ENCODE assay signal across 1 cellular context in the genomic region with DNA sequence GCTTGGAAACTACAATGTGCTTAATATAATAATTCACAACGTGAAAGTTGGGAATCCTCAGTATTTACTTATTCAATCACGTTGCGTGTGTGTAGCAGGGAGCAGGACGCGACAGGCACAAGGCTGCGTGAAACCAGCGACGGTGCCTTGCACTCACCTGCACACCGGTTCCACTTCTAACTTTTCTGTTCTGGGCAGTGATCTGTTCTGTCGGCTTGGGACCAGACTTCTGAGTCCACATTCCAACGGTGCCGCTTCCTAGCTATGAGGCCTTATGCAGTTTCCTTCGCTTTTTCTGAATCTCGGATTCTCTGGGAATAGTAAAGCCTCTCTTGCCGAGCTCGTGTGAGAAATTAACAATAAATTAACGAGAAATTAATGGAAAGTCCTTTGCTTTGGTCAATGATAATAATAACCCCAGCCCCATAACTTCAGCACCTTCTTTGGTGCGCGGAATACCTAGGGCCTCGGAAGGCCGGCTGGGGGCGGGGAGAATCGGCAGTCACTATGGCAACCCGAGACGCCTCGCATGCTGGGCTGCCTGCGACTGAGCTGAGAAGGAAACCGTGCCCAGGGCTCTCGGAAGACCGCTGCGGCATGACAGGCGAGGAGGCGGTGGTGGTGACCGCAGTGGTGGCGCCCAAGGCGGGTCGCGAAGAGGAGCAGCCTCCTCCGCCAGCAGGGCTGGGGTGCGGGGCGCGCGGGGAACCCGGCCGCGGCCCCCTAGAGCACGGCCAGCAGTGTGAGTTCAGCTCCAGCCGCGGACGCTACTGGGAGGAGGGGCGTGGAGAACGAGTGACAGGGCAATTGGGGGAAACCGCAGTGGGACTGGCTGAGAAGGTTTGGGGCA.
A peak's percentile ranks its signal among the peaks of the same experiment; 100 is the strongest.
TF ChIP-seq lines count a peak whose summit lies in the region.

A gene with protein sequence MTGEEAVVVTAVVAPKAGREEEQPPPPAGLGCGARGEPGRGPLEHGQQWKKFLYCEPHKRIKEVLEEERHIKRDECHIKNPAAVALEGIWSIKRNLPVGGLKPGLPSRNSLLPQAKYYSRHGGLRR (plus strand): TSS at position 530 of the 850 bp plus-strand sequence. CDS start 68 bp downstream, at position 598.

TF ChIP-seq in HepG2, 621 proteins besides CTCF, POLR2A, EP300 and RAD21 (continued from another document and continues in another):
- TF ChIP-seq FOXA3 (CRISPR knock-in tag; IDR thresholded peaks at IDR 0.05) (no peak), ZNF644 (CRISPR knock-in tag; IDR thresholded peaks at IDR 0.05; ENCODE audit: low read depth) (no peak), RXRB (CRISPR knock-in tag; IDR thresholded peaks at IDR 0.05; ENCODE audit: borderline replicate concordance) (no peak), ZIK1 (CRISPR knock-in tag; IDR thresholded peaks at IDR 0.05; ENCODE audit: borderline replicate concordance, low read depth) (no peak), ZNF432 (CRISPR knock-in tag; IDR thresholded peaks at IDR 0.05; ENCODE audit: borderline replicate concordance) (no peak), TAF1 (CRISPR knock-in tag; IDR thresholded peaks at IDR 0.05) (no peak), ARNTL (CRISPR knock-in tag; IDR thresholded peaks at IDR 0.05) (0 out of 2 replicates have a peak, but pooled peaks have one; percentile 32), NFIB (CRISPR knock-in tag; IDR thresholded peaks at IDR 0.05; ENCODE audit: borderline replicate concordance) (no peak), KAT7 (CRISPR knock-in tag; IDR thresholded peaks at IDR 0.05; ENCODE audit: borderline replicate concordance) (no peak), FOXC1 (CRISPR knock-in tag; IDR thresholded peaks at IDR 0.05; ENCODE audit: borderline replicate concordance) (no peak), SPEN (CRISPR knock-in tag; IDR thresholded peaks at IDR 0.05; ENCODE audit: low read depth) (no peak), BHLHE40 (IDR thresholded peaks at IDR 0.05; ENCODE audit: low read length) (no peak), ZNF878 (CRISPR knock-in tag; IDR thresholded peaks at IDR 0.05) (no peak), ZNF777 (CRISPR knock-in tag; IDR thresholded peaks at IDR 0.05) (0 out of 2 replicates have a peak, but pooled peaks have one; percentile 23), RFX3 (CRISPR knock-in tag; IDR thresholded peaks at IDR 0.05) (peak; percentile 94), HMGA1 (CRISPR knock-in tag; conservative IDR thresholded peaks at IDR 0.05) (no peak), ZNF138 (CRISPR knock-in tag; IDR thresholded peaks at IDR 0.05; ENCODE audit: low read depth) (no peak), NCOA5 (CRISPR knock-in tag; IDR thresholded peaks at IDR 0.05) (no peak), MAFG (CRISPR knock-in tag; IDR thresholded peaks at IDR 0.05) (no peak), ZFY (CRISPR knock-in tag; IDR thresholded peaks at IDR 0.05) (peak; percentile 49; the same call in 1 of the 2 replicates), ZFP90 (CRISPR knock-in tag; IDR thresholded peaks at IDR 0.05; ENCODE audit: borderline replicate concordance) (no peak), ZNF367 (CRISPR knock-in tag; IDR thresholded peaks at IDR 0.05; ENCODE audit: borderline replicate concordance) (no peak), HCFC1 (IDR thresholded peaks at IDR 0.05; ENCODE audit: low read depth, low read length) (no peak), SAP130 (CRISPR knock-in tag; IDR thresholded peaks at IDR 0.05; ENCODE audit: low read depth) (peak; percentile 88), GLI4 (CRISPR knock-in tag; IDR thresholded peaks at IDR 0.05; ENCODE audit: borderline replicate concordance) (no peak), ETV6 (CRISPR knock-in tag; conservative IDR thresholded peaks at IDR 0.05) (no peak), ZNF577 (CRISPR knock-in tag; IDR thresholded peaks at IDR 0.05; ENCODE audit: borderline replicate concordance, low read depth) (no peak), ZSCAN22 (CRISPR knock-in tag; IDR thresholded peaks at IDR 0.05) (no peak), FOXM1 (CRISPR knock-in tag; IDR thresholded peaks at IDR 0.05) (no peak), HDAC1 (CRISPR knock-in tag; IDR thresholded peaks at IDR 0.05) (peak; percentile 90), LCORL (IDR thresholded peaks at IDR 0.05) (no peak), LCORL (CRISPR knock-in tag; IDR thresholded peaks at IDR 0.05) (no peak), BRCA1 (CRISPR knock-in tag; IDR thresholded peaks at IDR 0.05) (no peak), CENPT (CRISPR knock-in tag; IDR thresholded peaks at IDR 0.05; ENCODE audit: low read depth) (no peak), RFX1 (IDR thresholded peaks at IDR 0.05) (peak; percentile 78)
- TF ChIP-seq, protein P1, sequence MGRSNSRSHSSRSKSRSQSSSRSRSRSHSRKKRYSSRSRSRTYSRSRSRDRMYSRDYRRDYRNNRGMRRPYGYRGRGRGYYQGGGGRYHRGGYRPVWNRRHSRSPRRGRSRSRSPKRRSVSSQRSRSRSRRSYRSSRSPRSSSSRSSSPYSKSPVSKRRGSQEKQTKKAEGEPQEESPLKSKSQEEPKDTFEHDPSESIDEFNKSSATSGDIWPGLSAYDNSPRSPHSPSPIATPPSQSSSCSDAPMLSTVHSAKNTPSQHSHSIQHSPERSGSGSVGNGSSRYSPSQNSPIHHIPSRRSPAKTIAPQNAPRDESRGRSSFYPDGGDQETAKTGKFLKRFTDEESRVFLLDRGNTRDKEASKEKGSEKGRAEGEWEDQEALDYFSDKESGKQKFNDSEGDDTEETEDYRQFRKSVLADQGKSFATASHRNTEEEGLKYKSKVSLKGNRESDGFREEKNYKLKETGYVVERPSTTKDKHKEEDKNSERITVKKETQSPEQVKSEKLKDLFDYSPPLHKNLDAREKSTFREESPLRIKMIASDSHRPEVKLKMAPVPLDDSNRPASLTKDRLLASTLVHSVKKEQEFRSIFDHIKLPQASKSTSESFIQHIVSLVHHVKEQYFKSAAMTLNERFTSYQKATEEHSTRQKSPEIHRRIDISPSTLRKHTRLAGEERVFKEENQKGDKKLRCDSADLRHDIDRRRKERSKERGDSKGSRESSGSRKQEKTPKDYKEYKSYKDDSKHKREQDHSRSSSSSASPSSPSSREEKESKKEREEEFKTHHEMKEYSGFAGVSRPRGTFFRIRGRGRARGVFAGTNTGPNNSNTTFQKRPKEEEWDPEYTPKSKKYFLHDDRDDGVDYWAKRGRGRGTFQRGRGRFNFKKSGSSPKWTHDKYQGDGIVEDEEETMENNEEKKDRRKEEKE (IDR thresholded peaks at IDR 0.05) = no peak
- TF ChIP-seq, protein P2, sequence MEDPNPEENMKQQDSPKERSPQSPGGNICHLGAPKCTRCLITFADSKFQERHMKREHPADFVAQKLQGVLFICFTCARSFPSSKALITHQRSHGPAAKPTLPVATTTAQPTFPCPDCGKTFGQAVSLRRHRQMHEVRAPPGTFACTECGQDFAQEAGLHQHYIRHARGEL (CRISPR knock-in tag; IDR thresholded peaks at IDR 0.05) = no peak
- TF ChIP-seq, protein P3, sequence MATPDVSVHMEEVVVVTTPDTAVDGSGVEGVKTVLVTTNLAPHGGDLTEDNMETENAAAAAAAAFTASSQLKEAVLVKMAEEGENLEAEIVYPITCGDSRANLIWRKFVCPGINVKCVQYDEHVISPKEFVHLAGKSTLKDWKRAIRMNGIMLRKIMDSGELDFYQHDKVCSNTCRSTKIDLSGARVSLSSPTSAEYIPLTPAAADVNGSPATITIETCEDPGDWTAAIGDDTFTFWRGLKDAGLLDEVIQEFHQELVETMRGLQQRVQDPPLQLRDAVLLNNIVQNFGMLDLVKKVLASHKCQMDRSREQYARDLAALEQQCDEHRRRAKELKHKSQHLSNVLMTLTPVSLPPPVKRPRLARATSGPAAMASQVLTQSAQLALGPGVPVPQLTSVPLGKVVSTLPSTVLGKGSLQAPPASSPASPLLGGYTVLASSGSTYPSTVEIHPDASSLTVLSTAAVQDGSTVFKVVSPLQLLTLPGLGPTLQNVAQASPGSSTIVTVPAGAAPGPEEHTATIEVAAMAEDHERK (CRISPR knock-in tag; IDR thresholded peaks at IDR 0.05; ENCODE audit: low read depth) = no peak
- TF ChIP-seq, protein P4, sequence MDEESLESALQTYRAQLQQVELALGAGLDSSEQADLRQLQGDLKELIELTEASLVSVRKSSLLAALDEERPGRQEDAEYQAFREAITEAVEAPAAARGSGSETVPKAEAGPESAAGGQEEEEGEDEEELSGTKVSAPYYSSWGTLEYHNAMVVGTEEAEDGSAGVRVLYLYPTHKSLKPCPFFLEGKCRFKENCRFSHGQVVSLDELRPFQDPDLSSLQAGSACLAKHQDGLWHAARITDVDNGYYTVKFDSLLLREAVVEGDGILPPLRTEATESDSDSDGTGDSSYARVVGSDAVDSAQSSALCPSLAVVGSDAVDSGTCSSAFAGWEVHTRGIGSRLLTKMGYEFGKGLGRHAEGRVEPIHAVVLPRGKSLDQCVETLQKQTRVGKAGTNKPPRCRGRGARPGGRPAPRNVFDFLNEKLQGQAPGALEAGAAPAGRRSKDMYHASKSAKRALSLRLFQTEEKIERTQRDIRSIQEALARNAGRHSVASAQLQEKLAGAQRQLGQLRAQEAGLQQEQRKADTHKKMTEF (CRISPR knock-in tag; IDR thresholded peaks at IDR 0.05) = no peak
- TF ChIP-seq, protein P5, sequence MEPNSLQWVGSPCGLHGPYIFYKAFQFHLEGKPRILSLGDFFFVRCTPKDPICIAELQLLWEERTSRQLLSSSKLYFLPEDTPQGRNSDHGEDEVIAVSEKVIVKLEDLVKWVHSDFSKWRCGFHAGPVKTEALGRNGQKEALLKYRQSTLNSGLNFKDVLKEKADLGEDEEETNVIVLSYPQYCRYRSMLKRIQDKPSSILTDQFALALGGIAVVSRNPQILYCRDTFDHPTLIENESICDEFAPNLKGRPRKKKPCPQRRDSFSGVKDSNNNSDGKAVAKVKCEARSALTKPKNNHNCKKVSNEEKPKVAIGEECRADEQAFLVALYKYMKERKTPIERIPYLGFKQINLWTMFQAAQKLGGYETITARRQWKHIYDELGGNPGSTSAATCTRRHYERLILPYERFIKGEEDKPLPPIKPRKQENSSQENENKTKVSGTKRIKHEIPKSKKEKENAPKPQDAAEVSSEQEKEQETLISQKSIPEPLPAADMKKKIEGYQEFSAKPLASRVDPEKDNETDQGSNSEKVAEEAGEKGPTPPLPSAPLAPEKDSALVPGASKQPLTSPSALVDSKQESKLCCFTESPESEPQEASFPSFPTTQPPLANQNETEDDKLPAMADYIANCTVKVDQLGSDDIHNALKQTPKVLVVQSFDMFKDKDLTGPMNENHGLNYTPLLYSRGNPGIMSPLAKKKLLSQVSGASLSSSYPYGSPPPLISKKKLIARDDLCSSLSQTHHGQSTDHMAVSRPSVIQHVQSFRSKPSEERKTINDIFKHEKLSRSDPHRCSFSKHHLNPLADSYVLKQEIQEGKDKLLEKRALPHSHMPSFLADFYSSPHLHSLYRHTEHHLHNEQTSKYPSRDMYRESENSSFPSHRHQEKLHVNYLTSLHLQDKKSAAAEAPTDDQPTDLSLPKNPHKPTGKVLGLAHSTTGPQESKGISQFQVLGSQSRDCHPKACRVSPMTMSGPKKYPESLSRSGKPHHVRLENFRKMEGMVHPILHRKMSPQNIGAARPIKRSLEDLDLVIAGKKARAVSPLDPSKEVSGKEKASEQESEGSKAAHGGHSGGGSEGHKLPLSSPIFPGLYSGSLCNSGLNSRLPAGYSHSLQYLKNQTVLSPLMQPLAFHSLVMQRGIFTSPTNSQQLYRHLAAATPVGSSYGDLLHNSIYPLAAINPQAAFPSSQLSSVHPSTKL (CRISPR knock-in tag; IDR thresholded peaks at IDR 0.05) = peak; percentile 24; the same call in 1 of the 2 replicates
- TF ChIP-seq, protein P6, sequence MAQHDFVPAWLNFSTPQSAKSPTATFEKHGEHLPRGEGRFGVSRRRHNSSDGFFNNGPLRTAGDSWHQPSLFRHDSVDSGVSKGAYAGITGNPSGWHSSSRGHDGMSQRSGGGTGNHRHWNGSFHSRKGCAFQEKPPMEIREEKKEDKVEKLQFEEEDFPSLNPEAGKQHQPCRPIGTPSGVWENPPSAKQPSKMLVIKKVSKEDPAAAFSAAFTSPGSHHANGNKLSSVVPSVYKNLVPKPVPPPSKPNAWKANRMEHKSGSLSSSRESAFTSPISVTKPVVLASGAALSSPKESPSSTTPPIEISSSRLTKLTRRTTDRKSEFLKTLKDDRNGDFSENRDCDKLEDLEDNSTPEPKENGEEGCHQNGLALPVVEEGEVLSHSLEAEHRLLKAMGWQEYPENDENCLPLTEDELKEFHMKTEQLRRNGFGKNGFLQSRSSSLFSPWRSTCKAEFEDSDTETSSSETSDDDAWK (CRISPR knock-in tag; IDR thresholded peaks at IDR 0.05) = no peak
- TF ChIP-seq, protein P7, sequence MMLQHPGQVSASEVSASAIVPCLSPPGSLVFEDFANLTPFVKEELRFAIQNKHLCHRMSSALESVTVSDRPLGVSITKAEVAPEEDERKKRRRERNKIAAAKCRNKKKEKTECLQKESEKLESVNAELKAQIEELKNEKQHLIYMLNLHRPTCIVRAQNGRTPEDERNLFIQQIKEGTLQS (CRISPR knock-in tag; IDR thresholded peaks at IDR 0.05) = no peak
- TF ChIP-seq, protein P8, sequence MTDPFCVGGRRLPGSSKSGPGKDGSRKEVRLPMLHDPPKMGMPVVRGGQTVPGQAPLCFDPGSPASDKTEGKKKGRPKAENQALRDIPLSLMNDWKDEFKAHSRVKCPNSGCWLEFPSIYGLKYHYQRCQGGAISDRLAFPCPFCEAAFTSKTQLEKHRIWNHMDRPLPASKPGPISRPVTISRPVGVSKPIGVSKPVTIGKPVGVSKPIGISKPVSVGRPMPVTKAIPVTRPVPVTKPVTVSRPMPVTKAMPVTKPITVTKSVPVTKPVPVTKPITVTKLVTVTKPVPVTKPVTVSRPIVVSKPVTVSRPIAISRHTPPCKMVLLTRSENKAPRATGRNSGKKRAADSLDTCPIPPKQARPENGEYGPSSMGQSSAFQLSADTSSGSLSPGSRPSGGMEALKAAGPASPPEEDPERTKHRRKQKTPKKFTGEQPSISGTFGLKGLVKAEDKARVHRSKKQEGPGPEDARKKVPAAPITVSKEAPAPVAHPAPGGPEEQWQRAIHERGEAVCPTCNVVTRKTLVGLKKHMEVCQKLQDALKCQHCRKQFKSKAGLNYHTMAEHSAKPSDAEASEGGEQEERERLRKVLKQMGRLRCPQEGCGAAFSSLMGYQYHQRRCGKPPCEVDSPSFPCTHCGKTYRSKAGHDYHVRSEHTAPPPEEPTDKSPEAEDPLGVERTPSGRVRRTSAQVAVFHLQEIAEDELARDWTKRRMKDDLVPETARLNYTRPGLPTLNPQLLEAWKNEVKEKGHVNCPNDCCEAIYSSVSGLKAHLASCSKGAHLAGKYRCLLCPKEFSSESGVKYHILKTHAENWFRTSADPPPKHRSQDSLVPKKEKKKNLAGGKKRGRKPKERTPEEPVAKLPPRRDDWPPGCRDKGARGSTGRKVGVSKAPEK (CRISPR knock-in tag; IDR thresholded peaks at IDR 0.05; ENCODE audit: borderline replicate concordance) = 0 out of 2 replicates have a peak, but pooled peaks have one; percentile 22
- TF ChIP-seq, protein P9, sequence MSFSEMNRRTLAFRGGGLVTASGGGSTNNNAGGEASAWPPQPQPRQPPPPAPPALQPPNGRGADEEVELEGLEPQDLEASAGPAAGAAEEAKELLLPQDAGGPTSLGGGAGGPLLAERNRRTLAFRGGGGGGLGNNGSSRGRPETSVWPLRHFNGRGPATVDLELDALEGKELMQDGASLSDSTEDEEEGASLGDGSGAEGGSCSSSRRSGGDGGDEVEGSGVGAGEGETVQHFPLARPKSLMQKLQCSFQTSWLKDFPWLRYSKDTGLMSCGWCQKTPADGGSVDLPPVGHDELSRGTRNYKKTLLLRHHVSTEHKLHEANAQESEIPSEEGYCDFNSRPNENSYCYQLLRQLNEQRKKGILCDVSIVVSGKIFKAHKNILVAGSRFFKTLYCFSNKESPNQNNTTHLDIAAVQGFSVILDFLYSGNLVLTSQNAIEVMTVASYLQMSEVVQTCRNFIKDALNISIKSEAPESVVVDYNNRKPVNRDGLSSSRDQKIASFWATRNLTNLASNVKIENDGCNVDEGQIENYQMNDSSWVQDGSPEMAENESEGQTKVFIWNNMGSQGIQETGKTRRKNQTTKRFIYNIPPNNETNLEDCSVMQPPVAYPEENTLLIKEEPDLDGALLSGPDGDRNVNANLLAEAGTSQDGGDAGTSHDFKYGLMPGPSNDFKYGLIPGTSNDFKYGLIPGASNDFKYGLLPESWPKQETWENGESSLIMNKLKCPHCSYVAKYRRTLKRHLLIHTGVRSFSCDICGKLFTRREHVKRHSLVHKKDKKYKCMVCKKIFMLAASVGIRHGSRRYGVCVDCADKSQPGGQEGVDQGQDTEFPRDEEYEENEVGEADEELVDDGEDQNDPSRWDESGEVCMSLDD (CRISPR knock-in tag; IDR thresholded peaks at IDR 0.05; ENCODE audit: borderline replicate concordance) = no peak
